ENCODE assay signal across 8 cellular contexts in genomic region chr9:129333961-129334743, GRCh38.
DNase-seq lines count a peak whose midpoint lies in the region; ATAC-seq and TF ChIP-seq lines count a peak whose summit lies in the region.

No MANE protein-coding gene starts in this region.

- peak; percentile 70 for DNase-seq in activated CD4-positive, alpha-beta T cell treated with anti-CD3 and anti-CD28 coated beads for 36 hours
- DNase-seq in activated CD4-positive, alpha-beta T cell treated with anti-CD3 and anti-CD28 coated beads for 1 hour, result no peak
- DNase-seq in NOMO-1 treated with DMSO at 0.1 percent for 48 hours (lab: John Stamatoyannopoulos, UW; ENCODE audit: unreplicated experiment) (peak; percentile 92), left cardiac atrium (peak; percentile 94), ovary (peak; percentile 89 to 95 (median 94)), NCI-H524 (lab: John Stamatoyannopoulos, UW) (no peak)

- H3K9me3 ChIP-seq in ovary, result no peaks in the 10 kb centered on the region

- no peak overlapping the region for H3K4me3 Mint-ChIP-seq in activated CD4-positive, alpha-beta T cell treated with anti-CD3 and anti-CD28 coated beads for 36 hours

- TF ChIP-seq POLR2A in ovary (IDR thresholded peaks at IDR 0.05), result peak; percentile 14

- H3K27me3 Mint-ChIP-seq in activated CD4-positive, alpha-beta T cell treated with anti-CD3 and anti-CD28 coated beads for 36 hours, result peaks cover 4% of the 10 kb centered on the region

- peaks cover 8% of the 10 kb centered on the region for H3K9me3 Mint-ChIP-seq in activated CD4-positive, alpha-beta T cell treated with anti-CD3 and anti-CD28 coated beads for 36 hours (ENCODE audit: low read depth)

- H3K27ac ChIP-seq in angular gyrus (ENCODE audit: low read depth, low read length) (peak overlapping the region; percentile 70), ovary (peak overlapping the region; percentile 26 to 80)

- no peaks in the 10 kb centered on the region for H3K36me3 ChIP-seq in ovary

- H3K36me3 Mint-ChIP-seq in activated CD4-positive, alpha-beta T cell treated with anti-CD3 and anti-CD28 coated beads for 36 hours (ENCODE audit: low read depth), result no peaks in the 10 kb centered on the region

- peaks cover 19% of the 10 kb centered on the region for H3K4me1 ChIP-seq in ovary (ENCODE audit: insufficient read depth)

- H3K27me3 ChIP-seq in ovary, result no peaks in the 10 kb centered on the region

- no peak for TF ChIP-seq CTCF in ovary (IDR thresholded peaks at IDR 0.05)

- TF ChIP-seq EP300 in ovary (IDR thresholded peaks at IDR 0.05), result peak; percentile 96

- H3K4me3 ChIP-seq in ovary, result no peak overlapping the region

- H3K27ac Mint-ChIP-seq in activated CD4-positive, alpha-beta T cell treated with anti-CD3 and anti-CD28 coated beads for 36 hours, result peak overlapping the region; percentile 80

- CTCF ChIA-PET in activated CD4-positive, alpha-beta T cell treated with anti-CD3 and anti-CD28 coated beads for 36 hours (lab: Charles Lee), result interaction anchor here (1.0 to 1.8 kb wide), 4 partner anchors 9 to 203 kb away, joined by 3 to 7 read pairs (median 5); no protein-coding TSS in a partner anchor

- intact Hi-C loops in activated CD4-positive, alpha-beta T cell treated with anti-CD3 and anti-CD28 coated beads for 36 hours (cut with DNase I, micrococcal nuclease), result no loop called here
- intact Hi-C loops in left cardiac atrium (cut with DNase I) (loop anchor here in 1 of 2 donors (10.0 kb wide), 1 partner anchor 281 kb away; no protein-coding TSS in a partner anchor), ovary (cut with DNase I) (loop anchor here in 2 of 4 donors (5.0 kb wide), 2 partner anchors 148 to 153 kb away; no protein-coding TSS in a partner anchor)

- WGBS in ovary, 3 donors, result 3 to 4% (median 4%) methylated on average over 20 to 30 of the region's 30 CpGs

- POLR2A ChIA-PET in activated CD4-positive, alpha-beta T cell treated with anti-CD3 and anti-CD28 coated beads for 36 hours (lab: Charles Lee), result interaction anchor here (0.6 to 1.6 kb wide), 3 partner anchors 14 to 485 kb away, joined by 3 read pairs; no protein-coding TSS in a partner anchor

- ATAC-seq in activated CD4-positive, alpha-beta T cell treated with anti-CD3 and anti-CD28 coated beads for 36 hours, result peak; percentile 66
- ATAC-seq in left cardiac atrium, result peak; percentile 90 to 91
- ATAC-seq in GM21447 (IDR thresholded peaks at IDR 0.05; ENCODE audit: unreplicated experiment), result no peak

- peaks cover 33% of the 10 kb centered on the region for H3K4me1 Mint-ChIP-seq in activated CD4-positive, alpha-beta T cell treated with anti-CD3 and anti-CD28 coated beads for 36 hours

Comparison
In these comparisons a context has a peak if more than half of its experiments do, and no peak if none do; other contexts are left out.
1. DNase-seq: peak in activated CD4-positive, alpha-beta T cell treated with anti-CD3 and anti-CD28 coated beads for 36 hours (single experiment), NOMO-1 treated with DMSO at 0.1 percent for 48 hours (single experiment), left cardiac atrium (single experiment) and ovary (5 of 5); none in activated CD4-positive, alpha-beta T cell treated with anti-CD3 and anti-CD28 coated beads for 1 hour (single experiment) and NCI-H524 (0 of 2).